20 cellular contexts compared by ENCODE assay signal in genomic region chr10:17814981-17815380, GRCh38. TPM values are rescaled to one million over a fixed set of nuclear protein-coding genes. Genes with fewer than 3 reads are reported as not detected.
"Had no signal": no experiment of that assay in that cellular context is flagged by ENCODE, and none has a peak within 500 bp of the region (broad histone marks: within the 10 kb centered on the region; RNA-seq: fewer than 3 reads in every experiment).

No MANE protein-coding gene starts in this region.

- H3K4me2 ChIP-seq: neural progenitor cell had no signal

- H3K27me3 ChIP-seq: esophagus muscularis mucosa, gastroesophageal sphincter, neural progenitor cell, ovary, right atrium auricular region, thyroid gland, vagina had no signal

- FAIRE-seq: keratinocyte, small intestine had no signal

- DNase-seq: cortex of kidney; effector memory CD8-positive, alpha-beta T cell; glutamatergic neuron; immature natural killer cell; left lung; nucleus accumbens; ovary; small intestine; stimulated activated CD4-positive, alpha-beta T cell treated with anti-CD3 and anti-CD28 coated beads, Interleukin-2, amount 100 ng/mL, for 48 hours; stimulated activated naive CD8-positive, alpha-beta T cell treated with anti-CD3 and anti-CD28 coated beads, Interleukin-15, Interleukin-2, amounts not matched to agents 100 U/mL and 50 U/mL, for 24 hours; thyroid gland had no signal

- H3K9me3 ChIP-seq: esophagus muscularis mucosa, gastroesophageal sphincter, left lung, ovary, right atrium auricular region, suprapubic skin, thyroid gland, vagina had no signal

- ATAC-seq: effector memory CD8-positive, alpha-beta T cell; gastroesophageal sphincter; left lung; natural killer cell treated with Interleukin-12 subunit alpha and Interleukin-12 subunit beta and Interleukin-15 and Interleukin-18, amount 100 ng/mL, for 72 hours; stimulated activated naive CD8-positive, alpha-beta T cell treated with anti-CD3 and anti-CD28 coated beads, Interleukin-15, Interleukin-2, amounts not matched to agents 100 U/mL and 50 U/mL, for 24 hours had no signal

- H2AFZ ChIP-seq: neural progenitor cell had no signal

- H3K4me1 ChIP-seq: esophagus muscularis mucosa, gastroesophageal sphincter, neural progenitor cell, right atrium auricular region, suprapubic skin, thyroid gland, vagina had no signal

- H3K4me3 ChIP-seq: esophagus muscularis mucosa, gastroesophageal sphincter, left lung, neural progenitor cell, ovary, right atrium auricular region, suprapubic skin, thyroid gland, vagina had no signal

- H3K36me3 ChIP-seq: esophagus muscularis mucosa, gastroesophageal sphincter, left lung, neural progenitor cell, ovary, right atrium auricular region, suprapubic skin, thyroid gland, vagina had no signal

- H3K9ac ChIP-seq: neural progenitor cell had no signal

- H3K27ac ChIP-seq: epithelial cell of prostate, esophagus muscularis mucosa, gastroesophageal sphincter, left lung, neural progenitor cell, ovary, right atrium auricular region, suprapubic skin, thyroid gland, vagina had no signal

RNA-seq across cellular contexts. Expression of gene MRC1, which starts 5.8 kb away (rescaled TPM):
- total RNA-seq: natural killer cell treated with Interleukin-12 subunit alpha and Interleukin-12 subunit beta and Interleukin-15 and Interleukin-18, amount 100 ng/mL, for 72 hours had no signal
- polyA plus RNA-seq: immature natural killer cell had no signal
